In genomic region chr1:161304927-161305871, GRCh38 we compare ENCODE assay signal across 9 cellular contexts. TPM values are rescaled to one million over a fixed set of nuclear protein-coding genes. Genes with fewer than 3 reads are reported as not detected.
DNase-seq lines count a peak whose midpoint lies in the region; ATAC-seq and TF ChIP-seq lines count a peak whose summit lies in the region.
"Had no signal": no experiment of that assay in that cellular context is flagged by ENCODE, and none has a peak within 500 bp of the region (broad histone marks: within the 10 kb centered on the region; RNA-seq: fewer than 3 reads in every experiment).

No MANE protein-coding gene starts in this region.

- no peaks in the 10 kb centered on the region for H3K36me3 Mint-ChIP-seq in H9 (ENCODE audit: insufficient read depth in 1 of 3, low read depth in 3 of 3)
- H3K36me3 Mint-ChIP-seq in activated CD8-positive, alpha-beta T cell treated with anti-CD3 and anti-CD28 coated beads, Interleukin-2, amount 10 ng/mL, durations not matched to agents 7 days and 5 days (ENCODE audit: low read depth), result peaks cover 8% of the 10 kb centered on the region

- H2BK12ac ChIP-seq in H9 (ENCODE audit: insufficient read length, low read depth, low read length), result no peak overlapping the region

- H3K9me2 ChIP-seq in hepatocyte (replicated peaks; ENCODE audit: insufficient read depth), result no peaks in the 10 kb centered on the region

- no peak overlapping the region for H4K91ac ChIP-seq in H9 (ENCODE audit: insufficient read length, low read depth, low read length)

- H3K9me3 ChIP-seq in H9 (ENCODE audit: control insufficient read depth, low read depth, low read length), result no peaks in the 10 kb centered on the region
- no peaks in the 10 kb centered on the region for H3K9me3 ChIP-seq in hepatocyte (ENCODE audit: low read depth)
- no peaks in the 10 kb centered on the region for H3K9me3 ChIP-seq in smooth muscle cell (replicated peaks; ENCODE audit: low read depth)

- no peaks in the 10 kb centered on the region for H3K79me1 ChIP-seq in H9 (ENCODE audit: insufficient read depth, low read depth, low read length, poor library complexity, severe bottlenecking)

- H3K27me3 ChIP-seq in H9 (ENCODE audit: insufficient read depth, low read length) (no peaks in the 10 kb centered on the region), hepatocyte (no peaks in the 10 kb centered on the region), smooth muscle cell (ENCODE audit: low read depth) (no peaks in the 10 kb centered on the region)

- H3K23ac ChIP-seq in H9 (ENCODE audit: insufficient read length, low read depth, low read length), result no peak overlapping the region

- H2BK20ac ChIP-seq in H9 (ENCODE audit: low read depth, low read length, poor library complexity, severe bottlenecking), result no peak overlapping the region

- H3K4me2 ChIP-seq in H9 (ENCODE audit: insufficient read depth, insufficient read length, low read length), result peak overlapping the region; percentile 12
- H3K4me2 ChIP-seq in hepatocyte, result peak overlapping the region; percentile 98
- H3K4me2 ChIP-seq in smooth muscle cell, result peak overlapping the region; percentile 90

- H3K4me3 Mint-ChIP-seq in H9, result peak overlapping the region; percentile 93 to 96
- peak overlapping the region; percentile 91 for H3K4me3 Mint-ChIP-seq in activated CD8-positive, alpha-beta T cell treated with anti-CD3 and anti-CD28 coated beads, Interleukin-2, amount 10 ng/mL, durations not matched to agents 7 days and 5 days

- H2BK5ac ChIP-seq in H9 (ENCODE audit: insufficient read length, low read length), result no peak overlapping the region

- ATAC-seq in activated CD8-positive, alpha-beta T cell treated with anti-CD3 and anti-CD28 coated beads, Interleukin-2, amount 10 ng/mL, durations not matched to agents 7 days and 5 days, result peak; percentile 14
- ATAC-seq in HG03039 (IDR thresholded peaks at IDR 0.05; ENCODE audit: unreplicated experiment), result no peak

- no peak overlapping the region for H2BK120ac ChIP-seq in H9 (ENCODE audit: low read depth, low read length, poor library complexity, severe bottlenecking)

- DNase-seq in H9 (no peak), hepatocyte (ENCODE audit: low spot score) (no peak), smooth muscle cell (lab: John Stamatoyannopoulos, UW; ENCODE audit: unreplicated experiment) (no peak), hepatic stellate cell (ENCODE audit: low spot score) (no peak), NCI-H345 (lab: John Stamatoyannopoulos, UW) (no peak), SKM-1 treated with dmso at 0.1 percent for 144 hours (lab: John Stamatoyannopoulos, UW; ENCODE audit: unreplicated experiment) (no peak)
- no peak for DNase-seq in activated CD8-positive, alpha-beta T cell treated with anti-CD3 and anti-CD28 coated beads, Interleukin-2, amount 10 ng/mL, durations not matched to agents 7 days and 5 days

- H3K79me2 ChIP-seq in H9 (ENCODE audit: insufficient read depth, low read length), result no peaks in the 10 kb centered on the region
- H3K79me2 ChIP-seq in hepatocyte, result peaks cover 10% of the 10 kb centered on the region
- no peaks in the 10 kb centered on the region for H3K79me2 ChIP-seq in smooth muscle cell (ENCODE audit: low read depth)

- POLR2A ChIA-PET in activated CD8-positive, alpha-beta T cell treated with anti-CD3 and anti-CD28 coated beads, Interleukin-2, amount 10 ng/mL, durations not matched to agents 7 days and 5 days (lab: Charles Lee), result interaction anchor here (0.5 to 1.8 kb wide), 6 partner anchors 9 to 95 kb away, joined by 3 to 15 read pairs (median 3); partner anchors contain the start of genes SDHC and TOMM40L

- H3K27ac ChIP-seq in H9 (ENCODE audit: insufficient read length, low read depth, low read length) (no peak overlapping the region), hepatocyte (no peak overlapping the region), smooth muscle cell (ENCODE audit: low read depth) (no peak overlapping the region)

- peak overlapping the region; percentile 56 for H3K4me3 ChIP-seq in hepatocyte
- peak overlapping the region; percentile 69 for H3K4me3 ChIP-seq in smooth muscle cell

- H3K4ac ChIP-seq in H9 (ENCODE audit: low read depth, low read length), result no peak overlapping the region

- H2AFZ ChIP-seq in H9 (ENCODE audit: low read length) (no peak overlapping the region), hepatocyte (peak overlapping the region; percentile 79), smooth muscle cell (ENCODE audit: low read depth) (peak overlapping the region; percentile 86)

- no peaks in the 10 kb centered on the region for H3F3A ChIP-seq in smooth muscle cell (ENCODE audit: low read depth)

- no peak overlapping the region for H4K5ac ChIP-seq in H9 (ENCODE audit: insufficient read length, low read depth, low read length)

- peaks cover 3% of the 10 kb centered on the region; the same call in 1 of the 2 replicates for H3K27me3 Mint-ChIP-seq in H9 (ENCODE audit: low read depth)
- H3K27me3 Mint-ChIP-seq in activated CD8-positive, alpha-beta T cell treated with anti-CD3 and anti-CD28 coated beads, Interleukin-2, amount 10 ng/mL, durations not matched to agents 7 days and 5 days (ENCODE audit: low read depth), result peaks cover 5% of the 10 kb centered on the region

- no peak overlapping the region for H2BK15ac ChIP-seq in H9 (ENCODE audit: low read depth, low read length)

- CTCF ChIA-PET in activated CD8-positive, alpha-beta T cell treated with anti-CD3 and anti-CD28 coated beads, Interleukin-2, amount 10 ng/mL, durations not matched to agents 7 days and 5 days (lab: Charles Lee), result interaction anchor here (0.6 to 4.2 kb wide), 25 partner anchors 10 to 139 kb away, joined by 3 to 31 read pairs (median 4); partner anchors contain the start of genes APOA2, PPOX, SDHC and TOMM40L

- WGBS in H9 (ENCODE audit: extremely low coverage, insufficient read length, low lambda C conversion rate), result no CpG with 5 or more reads among the region's 18 CpGs
- 13% methylated on average over 12 of the region's 18 CpGs for WGBS in hepatocyte (ENCODE audit: low lambda C conversion rate, missing lambda C conversion rate)
- 16% methylated on average over 14 of the region's 18 CpGs for WGBS in smooth muscle cell (ENCODE audit: low lambda C conversion rate)

- no peak overlapping the region for H3T11ph ChIP-seq in H9 (ENCODE audit: low read length)

- H4K20me1 ChIP-seq in H9 (ENCODE audit: control insufficient read depth, insufficient read depth, insufficient read length), result no peaks in the 10 kb centered on the region
- peaks cover 4% of the 10 kb centered on the region for H4K20me1 ChIP-seq in hepatocyte (ENCODE audit: insufficient read depth, poor library complexity, severe bottlenecking)
- H4K20me1 ChIP-seq in smooth muscle cell (ENCODE audit: low read depth), result no peaks in the 10 kb centered on the region

- no peaks in the 10 kb centered on the region for H3K36me3 ChIP-seq in hepatocyte (replicated peaks; ENCODE audit: insufficient read depth, low read depth)
- no peaks in the 10 kb centered on the region for H3K36me3 ChIP-seq in smooth muscle cell (ENCODE audit: low read depth)

- H3K9me3 Mint-ChIP-seq in H9, result no peaks in the 10 kb centered on the region
- H3K9me3 Mint-ChIP-seq in activated CD8-positive, alpha-beta T cell treated with anti-CD3 and anti-CD28 coated beads, Interleukin-2, amount 10 ng/mL, durations not matched to agents 7 days and 5 days (ENCODE audit: insufficient read depth), result no peaks in the 10 kb centered on the region

- no peak overlapping the region for H4K8ac ChIP-seq in H9 (replicated peaks; ENCODE audit: insufficient read length, low read depth, low read length)

- H3K4me1 ChIP-seq in H9 (ENCODE audit: insufficient read depth, low read length) (peaks cover 7% of the 10 kb centered on the region; the same call in 1 of the 2 replicates), hepatocyte (ENCODE audit: insufficient read depth) (peaks cover 10% of the 10 kb centered on the region), smooth muscle cell (ENCODE audit: low read depth) (peaks cover 11% of the 10 kb centered on the region)

- TF ChIP-seq CTCF in H9 (conservative IDR thresholded peaks at IDR 0.05) (no peak), hepatocyte (IDR thresholded peaks at IDR 0.05; ENCODE audit: poor library complexity) (no peak), smooth muscle cell (IDR thresholded peaks at IDR 0.05; ENCODE audit: borderline replicate concordance, insufficient read depth, poor library complexity, severe bottlenecking) (no peak)

- peaks cover 40 to 60% of the 10 kb centered on the region in 2 experiments for H3K4me1 Mint-ChIP-seq in H9
- peaks cover 37% of the 10 kb centered on the region for H3K4me1 Mint-ChIP-seq in activated CD8-positive, alpha-beta T cell treated with anti-CD3 and anti-CD28 coated beads, Interleukin-2, amount 10 ng/mL, durations not matched to agents 7 days and 5 days (ENCODE audit: low read depth)

- H3K9ac ChIP-seq in H9 (ENCODE audit: extremely low read depth, insufficient read length, low read length), result peak overlapping the region; percentile 34
- H3K9ac ChIP-seq in smooth muscle cell (ENCODE audit: low read depth), result peak overlapping the region; percentile 18

- H3K27ac Mint-ChIP-seq in H9, result peak overlapping the region; percentile 64 to 96 (median 70); a peak in 5 of 7 replicates
- peak overlapping the region; percentile 85 for H3K27ac Mint-ChIP-seq in activated CD8-positive, alpha-beta T cell treated with anti-CD3 and anti-CD28 coated beads, Interleukin-2, amount 10 ng/mL, durations not matched to agents 7 days and 5 days

- no peak overlapping the region for H2AK5ac ChIP-seq in H9 (ENCODE audit: insufficient read length, low read length)

- peaks cover 8% of the 10 kb centered on the region for H3K23me2 ChIP-seq in H9 (ENCODE audit: insufficient read length, low read depth, low read length, poor library complexity, severe bottlenecking)

- H3K18ac ChIP-seq in H9 (ENCODE audit: insufficient read length, low read depth, low read length), result no peak overlapping the region

- H3K14ac ChIP-seq in H9 (ENCODE audit: insufficient read depth, low read length), result peak overlapping the region; percentile 13; the same call in 1 of the 2 replicates

- no peak overlapping the region for H3K56ac ChIP-seq in H9 (ENCODE audit: insufficient read length, low read depth, low read length)

RNA-seq across cellular contexts. Expression of gene MPZ, which starts 4.6 kb away (rescaled TPM):
- total RNA-seq in H9 (2021), result 2.7 and 3.6 TPM in 2 replicates
- total RNA-seq in activated CD8-positive, alpha-beta T cell treated with anti-CD3 and anti-CD28 coated beads, Interleukin-2, amount 10 ng/mL, durations not matched to agents 7 days and 5 days, result 1 to 10 TPM; 2.8 to 3.4 TPM
- 0.80 and 2.1 TPM in 2 replicates for total RNA-seq in hepatocyte
- 0.21 TPM in 1 of 2 replicates, not detected in the other for polyA plus RNA-seq in hepatocyte
- not detected in 2 replicates for total RNA-seq in smooth muscle cell
- polyA plus RNA-seq in smooth muscle cell, result 0.22 TPM in 1 of 2 replicates, not detected in the other

RNA-seq across cellular contexts. Expression of gene SDHC, which starts 9.0 kb away (rescaled TPM):
- 198 and 206 TPM in 2 replicates for total RNA-seq in H9 (2021)
- 100 to 1,000 TPM; 151 to 163 TPM for total RNA-seq in activated CD8-positive, alpha-beta T cell treated with anti-CD3 and anti-CD28 coated beads, Interleukin-2, amount 10 ng/mL, durations not matched to agents 7 days and 5 days
- total RNA-seq in hepatocyte, result 131 and 169 TPM in 2 replicates
- polyA plus RNA-seq in hepatocyte, result 291 and 358 TPM in 2 replicates
- total RNA-seq in smooth muscle cell, result 153 and 179 TPM in 2 replicates
- 333 and 342 TPM in 2 replicates for polyA plus RNA-seq in smooth muscle cell

RNA-seq across cellular contexts. Expression of gene PCP4L1, which starts 46.7 kb away (rescaled TPM):
- 0.66 and 0.83 TPM in 2 replicates for total RNA-seq in H9 (2021)
- under 1 TPM; 0.34 to 0.40 TPM for total RNA-seq in activated CD8-positive, alpha-beta T cell treated with anti-CD3 and anti-CD28 coated beads, Interleukin-2, amount 10 ng/mL, durations not matched to agents 7 days and 5 days
- 1.4 and 2.6 TPM in 2 replicates for total RNA-seq in hepatocyte
- polyA plus RNA-seq in hepatocyte, result 1.4 and 1.7 TPM in 2 replicates
- 0.09 and 0.13 TPM in 2 replicates for total RNA-seq in smooth muscle cell
- polyA plus RNA-seq in smooth muscle cell, result 0.28 TPM in 1 of 2 replicates, not detected in the other
- total RNA-seq: NCI-H460 had no signal

Comparison
In these comparisons a context has a peak if more than half of its experiments do, and no peak if none do; other contexts are left out.
1. H3K4me2 ChIP-seq: peak in every context shown above with its lines; median percentile 98 in hepatocyte; 90 in smooth muscle cell; 12 in H9.